ENCODE assay signal across 8 cellular contexts in the genomic region with DNA sequence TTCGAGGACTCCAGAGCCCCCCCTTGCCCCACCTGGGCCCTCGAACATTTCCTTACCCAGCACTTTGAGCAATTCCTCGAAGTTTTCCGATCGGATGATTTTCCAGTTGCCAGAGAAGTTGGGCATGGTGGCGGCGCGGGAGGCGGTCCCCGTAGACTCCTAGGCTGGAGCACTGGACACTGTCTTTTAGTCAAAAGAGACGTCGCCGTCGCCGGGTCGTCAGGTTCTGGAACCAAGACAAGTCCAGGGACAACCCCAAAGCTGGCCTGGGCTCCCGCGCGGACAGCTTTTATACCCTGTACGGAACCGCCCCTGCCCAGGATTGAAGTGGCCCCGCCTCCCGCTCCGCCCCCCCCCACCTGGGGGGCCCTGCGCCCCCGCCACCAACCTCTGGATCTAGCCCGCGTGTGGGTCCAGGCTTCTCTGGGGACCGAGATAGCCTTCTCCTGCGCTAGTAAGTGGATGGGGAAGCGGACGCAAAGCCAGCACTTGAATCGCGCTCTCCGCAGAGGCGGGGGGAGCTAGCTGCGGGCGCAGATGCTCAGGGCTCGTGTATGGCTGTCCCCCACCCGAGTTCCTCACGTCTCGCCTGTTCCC. TPM values are rescaled to one million over a fixed set of nuclear protein-coding genes. Genes with fewer than 3 reads are reported as not detected.
DNase-seq lines count a peak whose midpoint lies in the region; ATAC-seq, FAIRE-seq and TF ChIP-seq lines count a peak whose summit lies in the region.

Gene CRABP2, minus strand, starts transcription at position 263 of the 597 bp plus-strand sequence. Its CDS starts 137 bp downstream, at position 126.

- FAIRE-seq in GM12891 (lab: Jason Lieb, UNC), result peak; percentile 20

- DNase-seq in GM12891 (ENCODE audit: insufficient read length, low spot score) (peak; percentile 51), astrocyte of the hippocampus (ENCODE audit: low read depth, low spot score) (peak; percentile 50), iPS-NIHi7 (ENCODE audit: extremely low spot score) (peak; percentile 35), cerebellum (ENCODE audit: low spot score) (no peak)
- no peak for DNase-seq in stimulated activated effector memory CD8-positive, alpha-beta T cell treated with anti-CD3 and anti-CD28 coated beads, Interleukin-12 subunit alpha, Interleukin-12 subunit beta, amount 100 ng/mL, for 72 hours (ENCODE audit: low spot score in 2 of 2)

- no peak for TF ChIP-seq CTCF in OCI-LY3 (IDR thresholded peaks at IDR 0.05; ENCODE audit: low read depth, low read length)

- H3K9me3 Mint-ChIP-seq in stimulated activated effector memory CD8-positive, alpha-beta T cell treated with anti-CD3 and anti-CD28 coated beads, Interleukin-12 subunit alpha, Interleukin-12 subunit beta, amount 100 ng/mL, for 72 hours, result no peaks in the 10 kb centered on the region

- no peak within 1 kb of the TSS for H3K27ac ChIP-seq in OCI-LY3 (ENCODE audit: low read length)

- TF ChIP-seq POLR2A in GM12891 (IDR thresholded peaks at IDR 0.05; ENCODE audit: low read depth, low read length), result no peak

- peak within 1 kb of the TSS; percentile 65 for H3K9ac ChIP-seq in OCI-LY3 (ENCODE audit: low read length)

- H3K9me3 ChIP-seq in OCI-LY3 (ENCODE audit: insufficient read depth, low read length), result no peaks in the 10 kb centered on the region

- peak within 1 kb of the TSS; percentile 95 for H3K27ac Mint-ChIP-seq in stimulated activated effector memory CD8-positive, alpha-beta T cell treated with anti-CD3 and anti-CD28 coated beads, Interleukin-12 subunit alpha, Interleukin-12 subunit beta, amount 100 ng/mL, for 72 hours

- peaks cover 7% of the 10 kb centered on the region for H3K36me3 Mint-ChIP-seq in stimulated activated effector memory CD8-positive, alpha-beta T cell treated with anti-CD3 and anti-CD28 coated beads, Interleukin-12 subunit alpha, Interleukin-12 subunit beta, amount 100 ng/mL, for 72 hours

- ATAC-seq in stimulated activated effector memory CD8-positive, alpha-beta T cell treated with anti-CD3 and anti-CD28 coated beads, Interleukin-12 subunit alpha, Interleukin-12 subunit beta, amount 100 ng/mL, for 72 hours, result peak; percentile 60
- ATAC-seq in GM21786 (IDR thresholded peaks at IDR 0.05; ENCODE audit: unreplicated experiment) (no peak), GM18858 (IDR thresholded peaks at IDR 0.05; ENCODE audit: unreplicated experiment) (no peak)

- H2AFZ ChIP-seq in OCI-LY3 (ENCODE audit: low read depth, low read length), result peak within 1 kb of the TSS; percentile 95

- H3K4me1 Mint-ChIP-seq in stimulated activated effector memory CD8-positive, alpha-beta T cell treated with anti-CD3 and anti-CD28 coated beads, Interleukin-12 subunit alpha, Interleukin-12 subunit beta, amount 100 ng/mL, for 72 hours, result peaks cover 33% of the 10 kb centered on the region

- peak within 1 kb of the TSS; percentile 97 for H3K4me2 ChIP-seq in OCI-LY3 (ENCODE audit: low read length)

- peaks cover 10% of the 10 kb centered on the region; the same call in 1 of the 2 replicates for H3K4me1 ChIP-seq in OCI-LY3 (ENCODE audit: low read length)

- no peaks in the 10 kb centered on the region for H3K36me3 ChIP-seq in OCI-LY3 (replicated peaks; ENCODE audit: low read depth, low read length)

- peak within 1 kb of the TSS; percentile 89 for H3K4me3 Mint-ChIP-seq in stimulated activated effector memory CD8-positive, alpha-beta T cell treated with anti-CD3 and anti-CD28 coated beads, Interleukin-12 subunit alpha, Interleukin-12 subunit beta, amount 100 ng/mL, for 72 hours

- H3K27me3 ChIP-seq in OCI-LY3 (ENCODE audit: low read depth, low read length), result peaks cover 21% of the 10 kb centered on the region

- peak within 1 kb of the TSS; percentile 83 for H3K4me3 ChIP-seq in OCI-LY3 (ENCODE audit: low read length)

- no peaks in the 10 kb centered on the region for H4K20me1 ChIP-seq in OCI-LY3 (ENCODE audit: insufficient read depth, low read length)

- no peaks in the 10 kb centered on the region for H3K79me2 ChIP-seq in OCI-LY3 (ENCODE audit: low read length)

TF ChIP-seq in GM12891, 5 proteins besides CTCF, POLR2A, EP300 and RAD21:
- TF ChIP-seq POLR2AphosphoS5 (IDR thresholded peaks at IDR 0.05; ENCODE audit: low read depth, low read length) (no peak), PAX5 (IDR thresholded peaks at IDR 0.05; ENCODE audit: insufficient read depth, low read length, severe bottlenecking) (no peak), TAF1 (IDR thresholded peaks at IDR 0.05; ENCODE audit: low read depth, low read length) (no peak), POU2F2 (IDR thresholded peaks at IDR 0.05; ENCODE audit: low read depth, low read length) (no peak), SPI1 (IDR thresholded peaks at IDR 0.05; ENCODE audit: low read depth, low read length) (no peak)

RNA-seq across cellular contexts. Expression of gene CRABP2, which starts in this region (rescaled TPM):
- 0.18 TPM for polyA plus RNA-seq in GM12891 (2012; ENCODE audit: low read depth, missing spikeins)
- total RNA-seq in cerebellum, result 9.6 TPM

Comparison
In these comparisons a context has a peak if more than half of its experiments do, and no peak if none do; other contexts are left out.
1. DNase-seq: peak in GM12891 (single experiment), astrocyte of the hippocampus (single experiment) and iPS-NIHi7 (single experiment); none in stimulated activated effector memory CD8-positive, alpha-beta T cell treated with anti-CD3 and anti-CD28 coated beads, Interleukin-12 subunit alpha, Interleukin-12 subunit beta, amount 100 ng/mL, for 72 hours (0 of 2) and cerebellum (single experiment).